ENCODE assay signal across 10 cellular contexts in genomic region chr12:106090586-106091411, GRCh38. TPM values are rescaled to one million over a fixed set of nuclear protein-coding genes. Genes with fewer than 3 reads are reported as not detected.
DNase-seq lines count a peak whose midpoint lies in the region; ATAC-seq, FAIRE-seq and TF ChIP-seq lines count a peak whose summit lies in the region.
"Had no signal": no experiment of that assay in that cellular context is flagged by ENCODE, and none has a peak within 500 bp of the region (broad histone marks: within the 10 kb centered on the region; RNA-seq: fewer than 3 reads in every experiment).

No MANE protein-coding gene starts in this region.

- ATAC-seq in pancreas: peak in 3 of 4 donors; percentile 26 to 44 (median 37)
- no peak for ATAC-seq in GM19463 (IDR thresholded peaks at IDR 0.05; ENCODE audit: unreplicated experiment)

- WGBS in adrenal gland, 4 donors: 54 to 66% (median 59%) methylated on average over 10 of the region's 10 CpGs
- WGBS in pancreas, 2 donors: 80 to 84% methylated on average over 10 of the region's 10 CpGs

- H3K9me3 ChIP-seq in adrenal gland (replicated peaks in 1 of 3): no peaks in the 10 kb centered on the region
- no peaks in the 10 kb centered on the region for H3K9me3 ChIP-seq in pancreas

- no peak for TF ChIP-seq POLR2A in adrenal gland (IDR thresholded peaks at IDR 0.05)

- H3K27ac ChIP-seq in adrenal gland (peak overlapping the region; percentile 30 to 91 (median 73)), pancreas (peak overlapping the region in 2 of 4 donors; percentile 34 to 52)

- intact Hi-C loops in adrenal gland (cut with DNase I) (no loop called here), pancreas (cut with DNase I) (no loop called here)

- no peaks in the 10 kb centered on the region for H3K36me3 ChIP-seq in adrenal gland (replicated peaks in 1 of 2)
- no peaks in the 10 kb centered on the region for H3K36me3 ChIP-seq in pancreas

- FAIRE-seq in pancreas (lab: Jason Lieb, UNC): no peak

- peak; percentile 77 for DNase-seq in AG09309 (ENCODE audit: low read depth)
- DNase-seq in adrenal gland: peak in 5 of 7 donors; percentile 33 to 56 (median 48)
- DNase-seq in foreskin fibroblast: peak; percentile 72 to 81
- DNase-seq in pancreas: no peak
- no peak for DNase-seq in HUDEP-2 (lab: John Stamatoyannopoulos, UW; ENCODE audit: unreplicated experiment in 76 of 76)
- DNase-seq in epidermal melanocyte (ENCODE audit: insufficient read length, low spot score): no peak
- no peak for DNase-seq in nucleus accumbens (lab: John Stamatoyannopoulos, UW)
- DNase-seq: activated CD8-positive, alpha-beta memory T cell treated with anti-CD3 and anti-CD28 coated beads, Interleukin-2, amount 50 U/mL, for 4 hours had no signal

- peaks cover 9 to 20% of the 10 kb centered on the region in 2 donors for H3K4me1 ChIP-seq in adrenal gland (replicated peaks in 1 of 2)
- no peaks in the 10 kb centered on the region for H3K4me1 ChIP-seq in pancreas

- H3K27me3 ChIP-seq in adrenal gland (no peaks in the 10 kb centered on the region), pancreas (no peaks in the 10 kb centered on the region)

- H3K4me3 ChIP-seq in AG09309 (ENCODE audit: control insufficient read depth, low read depth, low read length): no peak overlapping the region
- H3K4me3 ChIP-seq in adrenal gland: no peak overlapping the region
- H3K4me3 ChIP-seq in foreskin fibroblast (ENCODE audit: low read depth in 1 of 2, low read length in 2 of 2): no peak overlapping the region
- H3K4me3 ChIP-seq in pancreas: no peak overlapping the region

- TF ChIP-seq CTCF in AG09309 (IDR thresholded peaks at IDR 0.05; ENCODE audit: control insufficient read depth, insufficient read depth, low read depth, low read length, missing control alignments): no peak
- TF ChIP-seq CTCF in adrenal gland (IDR thresholded peaks at IDR 0.05): no peak
- no peak for TF ChIP-seq CTCF in foreskin fibroblast (IDR thresholded peaks at IDR 0.05; ENCODE audit: low read depth, low read length)
- no peak for TF ChIP-seq CTCF in pancreas (IDR thresholded peaks at IDR 0.05)

RNA-seq across cellular contexts. Expression of gene NUAK1, which starts 48.0 kb away (rescaled TPM):
- total RNA-seq in adrenal gland (10 to 100 TPM in 5 of 8 donors, 1 to 10 TPM in 3; 5.8 to 15.1 (median 10.4) TPM), pancreas (1 to 10 TPM; 2.5 to 6.5 (median 2.6) TPM)
- polyA plus RNA-seq in adrenal gland (1 to 10 TPM; 2.4 to 4.6 (median 3.0) TPM), pancreas (1 to 10 TPM; 1.6 to 2.9 TPM)
- polyA plus RNA-seq: CD14-positive monocyte had no signal

Comparison
In these comparisons a context has a peak if more than half of its experiments do, and no peak if none do; other contexts are left out.
1. DNase-seq: peak in AG09309 (single experiment), adrenal gland (5 of 7) and foreskin fibroblast (2 of 2); none in pancreas (0 of 6), HUDEP-2 (0 of 76), epidermal melanocyte (single experiment) and nucleus accumbens (0 of 56).